Comparison of ENCODE assay signal across 31 cellular contexts in the genomic region with DNA sequence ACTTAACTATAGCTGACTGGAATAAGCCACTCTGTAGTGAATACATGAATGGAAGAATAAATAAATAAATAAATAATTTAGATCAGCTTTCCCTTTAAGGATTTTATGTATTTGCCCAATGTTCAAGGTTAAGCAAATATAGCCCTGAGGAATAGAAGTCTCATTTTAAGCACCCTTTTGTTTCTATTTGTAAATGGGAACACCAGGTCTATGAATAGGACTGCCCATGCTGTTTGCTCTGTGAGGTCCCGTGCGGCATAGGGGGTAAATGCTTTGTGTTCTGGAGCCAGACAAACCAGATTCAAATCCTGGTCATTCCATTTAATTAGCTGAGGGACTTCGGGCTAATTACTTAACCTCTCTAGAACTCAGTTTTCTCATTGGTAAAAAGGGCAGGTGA. TPM values are rescaled to one million over a fixed set of nuclear protein-coding genes. Genes with fewer than 3 reads are reported as not detected.
"Had no signal": no experiment of that assay in that cellular context is flagged by ENCODE, and none has a peak within 500 bp of the region (broad histone marks: within the 10 kb centered on the region; RNA-seq: fewer than 3 reads in every experiment).

No MANE protein-coding gene starts in this region.

- H3K27me3 ChIP-seq: colonic mucosa, gastrocnemius medialis, left lung had no signal

- FAIRE-seq: endometrium, islet of Langerhans, keratinocyte had no signal

- H3K4me3 ChIP-seq: colonic mucosa, esophagus squamous epithelium, gastrocnemius medialis, heart right ventricle, left lung, lung had no signal

- H3K4me1 ChIP-seq: colonic mucosa, esophagus squamous epithelium, gastrocnemius medialis, heart right ventricle, left lung had no signal

- ATAC-seq: effector memory CD8-positive, alpha-beta T cell; esophagus mucosa; gastrocnemius medialis; heart right ventricle; left cardiac atrium; left lung; left ventricle myocardium superior; naive thymus-derived CD4-positive, alpha-beta T cell had no signal

- DNase-seq: colonic mucosa; cortex of kidney; effector CD8-positive, alpha-beta T cell; effector memory CD8-positive, alpha-beta T cell; endodermal cell; erythroblast; esophagus squamous epithelium; foreskin fibroblast; foreskin melanocyte; gastrocnemius medialis; glutamatergic neuron; head of caudate nucleus; heart right ventricle; hippocampal formation; left cardiac atrium; left lung; left ventricle myocardium superior; mammary epithelial cell; mesendoderm; midbrain; naive thymus-derived CD4-positive, alpha-beta T cell had no signal

- H3K27ac ChIP-seq: colonic mucosa, epithelial cell of prostate, esophagus squamous epithelium, gastrocnemius medialis, heart right ventricle, left lung had no signal

- H3K36me3 ChIP-seq: colonic mucosa, esophagus squamous epithelium, gastrocnemius medialis, heart right ventricle, left lung had no signal

- H3K9me3 ChIP-seq: colonic mucosa, esophagus squamous epithelium, gastrocnemius medialis, left lung had no signal

RNA-seq across cellular contexts. Expression of gene CBY2, which starts 29.3 kb away (rescaled TPM):
- total RNA-seq: colonic mucosa; dermis microvascular lymphatic vessel endothelial cell; endodermal cell; esophagus squamous epithelium; gastrocnemius medialis; glomerular endothelial cell; heart right ventricle; kidney epithelial cell; left cardiac atrium; left lung; left ventricle myocardium superior; lung; mammary epithelial cell; mucosa of gallbladder; naive thymus-derived CD4-positive, alpha-beta T cell had no signal
- polyA plus RNA-seq: heart right ventricle, keratinocyte, lung, mammary epithelial cell had no signal
